ENCODE assay signal across 8 cellular contexts in genomic region chr20:32205502-32206382, GRCh38. TPM values are rescaled to one million over a fixed set of nuclear protein-coding genes. Genes with fewer than 3 reads are reported as not detected.
A peak's percentile ranks its signal among the peaks of the same experiment; 100 is the strongest.
DNase-seq lines count a peak whose midpoint lies in the region; ATAC-seq and TF ChIP-seq lines count a peak whose summit lies in the region.

No MANE protein-coding gene starts in this region.

- peaks cover 42% of the 10 kb centered on the region for H3K4me1 ChIP-seq in PC-3 (ENCODE audit: insufficient read depth, low read length)

- no TSS peak for BruUV-seq in PC-3 (replicated peaks; lab: Mats Ljungman, UMichigan)

- H3K27me3 ChIP-seq in PC-3 (ENCODE audit: low read length), result no peaks in the 10 kb centered on the region

- H3K4me1 Mint-ChIP-seq in osteocyte (ENCODE audit: unreplicated experiment), result peaks cover 41% of the 10 kb centered on the region

- POLR2A ChIA-PET in PC-3 (lab: Charles Lee; ENCODE audit: unreplicated experiment), result no interaction called here

- H2AFZ ChIP-seq in PC-3 (ENCODE audit: low read length), result no peak overlapping the region

- H3K9me3 ChIP-seq in PC-3 (ENCODE audit: low read length), result no peaks in the 10 kb centered on the region

- peaks cover 18% of the 10 kb centered on the region; the same call in 1 of the 2 replicates for H3K36me3 ChIP-seq in PC-3 (ENCODE audit: low read depth, low read length)

- peak overlapping the region; percentile 97 for H3K4me3 Mint-ChIP-seq in osteocyte (ENCODE audit: unreplicated experiment)

- no peaks in the 10 kb centered on the region for H3K27me3 Mint-ChIP-seq in osteocyte (ENCODE audit: unreplicated experiment)

- intact Hi-C loops in PC-3 (cut with micrococcal nuclease), result loop anchor here (5.0 to 10.0 kb wide), 3 partner anchors 52 to 149 kb away; partner anchors contain the start of gene ASXL1

- H3K4me3 ChIP-seq in GM08714 (ENCODE audit: low read length) (peak overlapping the region; percentile 97), PC-3 (ENCODE audit: low read length) (peak overlapping the region; percentile 97), epithelial cell of esophagus (ENCODE audit: low read length) (peak overlapping the region; percentile 87)

- H3K36me3 Mint-ChIP-seq in osteocyte (ENCODE audit: unreplicated experiment), result peaks cover 10% of the 10 kb centered on the region

- CTCF ChIA-PET in PC-3 (lab: Charles Lee), result interaction anchor here (0.5 kb wide), 1 partner anchor 77 kb away, joined by 3 read pairs; no protein-coding TSS in a partner anchor

- peak overlapping the region; percentile 99; the same call in 1 of the 2 replicates for H3K9ac ChIP-seq in PC-3 (ENCODE audit: low read length)

- no peaks in the 10 kb centered on the region for H3F3A ChIP-seq in PC-3 (ENCODE audit: low read length, unreplicated experiment)

- H3K27ac ChIP-seq in PC-3 (ENCODE audit: low read length), result no peak overlapping the region

- DNase-seq in PC-3 (no peak), epithelial cell of esophagus (ENCODE audit: low read depth) (peak; percentile 68), osteocyte (ENCODE audit: extremely low spot score, unreplicated experiment) (no peak), OCI-M1 (lab: John Stamatoyannopoulos, UW) (no peak)
- DNase-seq in activated CD4-positive, alpha-beta T cell treated with anti-CD3 and anti-CD28 coated beads, Interleukin-2, amount 50 U/mL, for 48 hours, result no peak

- TF ChIP-seq CTCF in PC-3 (conservative IDR thresholded peaks at IDR 0.05; ENCODE audit: low read depth, low read length) (no peak), epithelial cell of esophagus (IDR thresholded peaks at IDR 0.05; ENCODE audit: insufficient read depth, low read depth, low read length, missing control alignments) (no peak), osteocyte (IDR thresholded peaks at IDR 0.05) (no peak)

- peaks cover 97% of the 10 kb centered on the region for H3K79me2 ChIP-seq in PC-3 (ENCODE audit: low read length)

- peak overlapping the region; percentile 53 for H3K27ac Mint-ChIP-seq in osteocyte (ENCODE audit: unreplicated experiment)

- H4K20me1 ChIP-seq in PC-3 (ENCODE audit: low read length), result peaks cover 24% of the 10 kb centered on the region; the same call in 1 of the 2 replicates

- no peaks in the 10 kb centered on the region for H3K9me3 Mint-ChIP-seq in osteocyte (ENCODE audit: unreplicated experiment)

- ATAC-seq in PC-3 (no peak), HG02884 (IDR thresholded peaks at IDR 0.05; ENCODE audit: unreplicated experiment) (no peak), GM21381 (IDR thresholded peaks at IDR 0.05; ENCODE audit: unreplicated experiment) (no peak)

- no peaks in the 10 kb centered on the region for H3K9me2 ChIP-seq in PC-3 (replicated peaks; ENCODE audit: low read length)

- H3K4me2 ChIP-seq in PC-3 (ENCODE audit: low read length), result peak overlapping the region; percentile 97

RNA-seq across cellular contexts. Expression of gene PLAGL2, which starts 1.8 kb away (rescaled TPM):
- total RNA-seq in PC-3 (2014; rRNA removed), result 4.4 and 6.2 TPM in 2 replicates
- total RNA-seq in osteocyte, result 11.5 and 11.8 TPM in 2 replicates

RNA-seq across cellular contexts. Expression of gene POFUT1, which starts 1.9 kb away (rescaled TPM):
- 41.9 and 56.3 TPM in 2 replicates for total RNA-seq in PC-3 (2014; rRNA removed)
- 49.5 and 52.7 TPM in 2 replicates for total RNA-seq in osteocyte
